20 cellular contexts compared by ENCODE assay signal in the genomic region with DNA sequence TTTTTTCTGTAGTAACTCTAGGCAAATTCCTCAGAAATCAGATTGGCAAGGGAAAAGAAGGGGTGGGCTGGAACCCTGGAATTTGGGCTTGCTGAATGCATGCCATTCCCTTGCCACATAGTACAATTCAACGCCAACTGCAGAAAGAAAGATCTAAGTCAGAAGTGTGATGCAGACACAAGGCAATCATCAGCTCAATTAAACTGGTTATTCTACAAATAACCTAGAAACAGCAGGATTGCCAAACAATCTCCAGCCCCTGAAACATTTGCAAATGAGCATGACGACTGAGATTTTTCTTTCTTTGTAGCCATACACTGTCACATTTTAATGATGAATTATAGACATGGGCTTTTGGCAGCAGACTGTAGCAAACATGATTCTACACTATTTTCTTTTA.
"Had no signal": no experiment of that assay in that cellular context is flagged by ENCODE, and none has a peak within 500 bp of the region (broad histone marks: within the 10 kb centered on the region; RNA-seq: fewer than 3 reads in every experiment).

No MANE protein-coding gene starts in this region.

- H3K27ac Mint-ChIP-seq: activated naive CD4-positive, alpha-beta T cell treated with anti-CD3 and anti-CD28 coated beads for 36 hours; nephron progenitor cell; T-helper 1 cell treated with Interleukin-12 subunit alpha and Interleukin-12 subunit beta and Interleukin-4 antibody, amounts not matched to agents 30 μg/mL and 1 μg/mL, for 36 hours had no signal

- H3K4me3 Mint-ChIP-seq: activated naive CD4-positive, alpha-beta T cell treated with anti-CD3 and anti-CD28 coated beads for 36 hours; activated T-cell treated with anti-CD3 and anti-CD28 coated beads, Interleukin-2, amount 50 U/mL, for 4 hours; nephron progenitor cell; T-helper 1 cell treated with Interleukin-12 subunit alpha and Interleukin-12 subunit beta and Interleukin-4 antibody, amounts not matched to agents 30 μg/mL and 1 μg/mL, for 36 hours had no signal

- H3K9me3 Mint-ChIP-seq: activated naive CD4-positive, alpha-beta T cell treated with anti-CD3 and anti-CD28 coated beads for 36 hours; activated T-cell treated with anti-CD3 and anti-CD28 coated beads, Interleukin-2, amount 50 U/mL, for 4 hours; T-helper 1 cell treated with Interleukin-12 subunit alpha and Interleukin-12 subunit beta and Interleukin-4 antibody, amounts not matched to agents 30 μg/mL and 1 μg/mL, for 36 hours had no signal

- H3K4me1 ChIP-seq: gastroesophageal sphincter, heart left ventricle, left lung, tibial nerve had no signal

- ATAC-seq: activated T-cell treated with anti-CD3 and anti-CD28 coated beads, Interleukin-2, amount 50 U/mL, for 4 hours; gastroesophageal sphincter; heart left ventricle; left lung; stimulated activated naive CD8-positive, alpha-beta T cell treated with anti-CD3 and anti-CD28 coated beads, Interleukin-15, Interleukin-2, amounts not matched to agents 100 U/mL and 50 U/mL, for 24 hours had no signal

- H3K36me3 ChIP-seq: cardiac muscle cell, gastroesophageal sphincter, heart left ventricle, left lung, tibial nerve had no signal

- H3K9me3 ChIP-seq: gastroesophageal sphincter, left lung, tibial nerve had no signal

- DNase-seq: activated CD4-positive, alpha-beta T cell treated with anti-CD3 and anti-CD28 coated beads, Interleukin-2, amount 50 U/mL, for 1 hour; activated CD4-positive, CD25-positive, alpha-beta regulatory T cell treated with anti-CD3 and anti-CD28 coated beads, Interleukin-2, amount 50 U/mL, for 72 hours; activated CD8-positive, alpha-beta memory T cell treated with anti-CD3 and anti-CD28 coated beads, Interleukin-2, amount 50 U/mL, for 4 hours; activated naive CD4-positive, alpha-beta T cell treated with anti-CD3 and anti-CD28 coated beads for 36 hours; activated T-cell treated with anti-CD3 and anti-CD28 coated beads, Interleukin-2, amount 50 U/mL, for 4 hours; aorta; heart left ventricle; left lung; midbrain; nephron progenitor cell; occipital lobe; retina; stimulated activated CD4-positive, alpha-beta T cell treated with anti-CD3 and anti-CD28 coated beads, Interleukin-2, amount 100 ng/mL, for 24 hours; stimulated activated naive CD8-positive, alpha-beta T cell treated with anti-CD3 and anti-CD28 coated beads, Interleukin-15, Interleukin-2, amounts not matched to agents 100 U/mL and 50 U/mL, for 24 hours; substantia nigra had no signal

- H3K27me3 ChIP-seq: cardiac muscle cell, gastroesophageal sphincter, left lung, tibial nerve had no signal

- H3K27ac ChIP-seq: cardiac muscle cell, gastroesophageal sphincter, heart left ventricle, left lung, tibial nerve, VCaP had no signal

- H3K4me3 ChIP-seq: cardiac muscle cell, gastroesophageal sphincter, heart left ventricle, left lung, tibial nerve had no signal
